ENCODE assay signal across 32 cellular contexts in the genomic region with DNA sequence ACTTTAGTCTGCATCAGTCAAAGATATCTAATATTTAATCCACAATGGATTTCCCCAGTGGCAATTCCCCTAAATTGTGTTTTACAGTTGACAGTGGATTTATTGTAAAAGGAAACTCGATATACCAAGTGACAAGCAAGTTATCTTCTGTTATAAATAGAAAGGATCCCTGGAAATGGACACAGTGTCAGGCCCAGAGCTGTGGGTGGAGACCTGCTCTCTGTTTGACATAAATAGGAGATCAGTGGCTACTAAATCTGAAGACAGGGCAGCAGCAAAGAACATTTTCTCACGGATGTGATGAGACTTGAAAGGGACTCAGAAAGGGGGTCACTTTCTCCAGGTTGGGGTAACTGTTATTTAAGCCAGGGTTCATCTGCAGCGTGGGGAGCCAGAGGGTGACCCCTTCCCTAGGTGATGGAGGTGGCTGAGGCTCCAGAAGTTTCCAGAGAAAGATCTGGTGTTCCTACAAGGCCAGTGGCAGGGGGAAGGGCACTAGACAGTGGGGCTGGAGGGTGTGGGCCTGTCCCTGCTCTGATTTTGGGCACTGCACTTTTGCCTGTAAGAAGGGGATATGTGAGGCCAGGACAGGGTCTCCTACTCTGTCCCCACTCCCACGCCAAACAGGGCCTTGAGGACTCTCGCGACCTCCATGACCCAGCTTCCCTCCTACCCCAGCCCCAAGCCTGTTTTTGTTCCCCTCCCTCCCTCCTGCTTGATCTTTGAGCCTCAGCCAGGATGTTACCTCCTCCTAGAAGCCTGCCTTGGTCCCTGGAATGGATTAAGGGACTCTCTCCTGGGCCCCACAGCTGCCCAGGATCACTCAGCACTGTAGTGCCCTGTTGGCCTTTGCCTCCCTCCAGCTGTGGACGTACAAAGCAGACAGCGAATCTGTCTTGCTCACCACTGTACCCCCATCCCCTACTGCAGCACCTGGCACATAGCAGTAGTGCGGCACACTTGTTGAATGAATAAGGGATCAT. TPM values are rescaled to one million over a fixed set of nuclear protein-coding genes. Genes with fewer than 3 reads are reported as not detected.
DNase-seq lines count a peak whose midpoint lies in the region; ATAC-seq, FAIRE-seq and TF ChIP-seq lines count a peak whose summit lies in the region.
"Had no signal": no experiment of that assay in that cellular context is flagged by ENCODE, and none has a peak within 500 bp of the region (broad histone marks: within the 10 kb centered on the region; RNA-seq: fewer than 3 reads in every experiment).

No MANE protein-coding gene starts in this region.

- H3K4me1 Mint-ChIP-seq in MCF 10A (ENCODE audit: insufficient read depth, unreplicated experiment), result no peaks in the 10 kb centered on the region
- H3K4me1 Mint-ChIP-seq: endodermal cell, mesothelial cell of epicardium had no signal

- no peaks in the 10 kb centered on the region for H3K79me1 ChIP-seq in H1 (ENCODE audit: low read depth, low read length)

- H3K23ac ChIP-seq in H1 (ENCODE audit: insufficient read length), result no peak overlapping the region

- no peak for TF ChIP-seq EP300 in H1 (IDR thresholded peaks at IDR 0.05; ENCODE audit: borderline replicate concordance in 1 of 2, low read depth in 2 of 2, low read length in 2 of 2)

- H3K4me2 ChIP-seq in H1 (ENCODE audit: insufficient read depth in 1 of 2, low read depth in 2 of 2, low read length in 2 of 2), result no peak overlapping the region
- H3K4me2 ChIP-seq: hepatocyte had no signal

- no peaks in the 10 kb centered on the region for H3K27me3 ChIP-seq in Peyer's patch
- no peaks in the 10 kb centered on the region for H3K27me3 ChIP-seq in H1 (replicated peaks in 1 of 4; ENCODE audit: control insufficient read depth in 3 of 4, extremely low read depth in 1 of 4, insufficient read depth in 3 of 4, low read length in 3 of 4)
- H3K27me3 ChIP-seq in skeletal muscle tissue (ENCODE audit: control insufficient read depth in 3 of 3, insufficient read depth in 3 of 3, low read length in 3 of 3), result no peaks in the 10 kb centered on the region
- H3K27me3 ChIP-seq: BLaER1 treated with 17β-estradiol and CSF1 and Interleukin-3, amounts not matched to agents 10 nM and 100 nM; foreskin keratinocyte; hepatocyte; SJCRH30; uterus had no signal

- no peak overlapping the region for H3K4me3 Mint-ChIP-seq in MCF 10A (ENCODE audit: unreplicated experiment)
- H3K4me3 Mint-ChIP-seq: dendritic cell treated with granulocyte-macrophage colony-stimulating factor and Interleukin-4, amounts not matched to agents 40 ng/mL and 50 ng/mL, for 4 days; endodermal cell; mesothelial cell of epicardium had no signal

- H3K4me3 ChIP-seq in Peyer's patch, result no peak overlapping the region
- H3K4me3 ChIP-seq in H1 (ENCODE audit: extremely low read depth in 1 of 4, insufficient read depth in 2 of 4, low read depth in 3 of 4, low read length in 4 of 4), result no peak overlapping the region
- peak overlapping the region in 2 of 3 donors; percentile 14 to 17 for H3K4me3 ChIP-seq in skeletal muscle tissue (ENCODE audit: low read length in 3 of 3)
- H3K4me3 ChIP-seq: BLaER1 treated with 17β-estradiol and CSF1 and Interleukin-3, amounts not matched to agents 10 nM and 100 nM; esophagus muscularis mucosa; GM23248; hepatocyte; SJCRH30; uterus had no signal

- H3K9ac ChIP-seq in H1 (replicated peaks in 1 of 4; ENCODE audit: extremely low read depth in 1 of 4, low read depth in 3 of 4, low read length in 3 of 4), result no peak overlapping the region
- peak overlapping the region; percentile 46 to 68 (median 62) for H3K9ac ChIP-seq in skeletal muscle tissue (ENCODE audit: low read depth in 1 of 3, low read length in 3 of 3)
- H3K9ac ChIP-seq: BLaER1 treated with 17β-estradiol and CSF1 and Interleukin-3, amounts not matched to agents 10 nM and 100 nM; GM23248 had no signal

- H3K36me3 ChIP-seq in Peyer's patch (no peaks in the 10 kb centered on the region), H1 (ENCODE audit: control insufficient read depth in 2 of 4, insufficient read depth in 4 of 4, low read length in 3 of 4) (no peaks in the 10 kb centered on the region), skeletal muscle tissue (ENCODE audit: control insufficient read depth in 3 of 3, insufficient read depth in 3 of 3, low read length in 3 of 3) (no peaks in the 10 kb centered on the region)
- H3K36me3 ChIP-seq: BLaER1 treated with 17β-estradiol and CSF1 and Interleukin-3, amounts not matched to agents 10 nM and 100 nM; esophagus muscularis mucosa; SJCRH30; uterus had no signal

- H3K4me1 ChIP-seq in Peyer's patch (peaks cover 0 to 19% (median 0%) of the 10 kb centered on the region in 4 donors), H1 (replicated peaks in 1 of 4; ENCODE audit: control insufficient read depth in 3 of 4, insufficient read depth in 4 of 4, low read length in 3 of 4) (peaks cover 0 to 6% (median 0%) of the 10 kb centered on the region in 4 experiments; a peak in 1 of 7 replicates), skeletal muscle tissue (ENCODE audit: control insufficient read depth in 3 of 3, insufficient read depth in 3 of 3, low read length in 3 of 3) (peaks cover 23 to 56% (median 23%) of the 10 kb centered on the region in 3 donors)
- H3K4me1 ChIP-seq: foreskin keratinocyte, SJCRH30, uterus had no signal

- CTCF ChIA-PET in H1 (lab: Charles Lee; ENCODE audit: partially characterized antibody), result interaction anchor here (0.8 to 10.2 kb wide), 2 partner anchors 30 to 135 kb away, joined by 4 to 153 read pairs; no protein-coding TSS in a partner anchor
- CTCF ChIA-PET in MCF 10A (lab: Yijun Ruan, JAX), result interaction anchor here (1.1 to 9.5 kb wide), 3 partner anchors 10 to 287 kb away, joined by 3 to 464 read pairs (median 8); no protein-coding TSS in a partner anchor

- ATAC-seq in HG02763 (IDR thresholded peaks at IDR 0.05; ENCODE audit: unreplicated experiment), result no peak
- ATAC-seq: activated CD4-positive, CD25-positive, alpha-beta regulatory T cell treated with anti-CD3 and anti-CD28 coated beads, Interleukin-2, amount 50 U/mL, for 24 hours; activated naive CD4-positive, alpha-beta T cell treated with anti-CD3 and anti-CD28 coated beads, Interleukin-2, amount 50 U/mL, for 72 hours; foreskin keratinocyte; left lobe of liver; naive thymus-derived CD8-positive, alpha-beta T cell; sciatic nerve had no signal

- POLR2A ChIA-PET in H1 (lab: Charles Lee; ENCODE audit: partially characterized antibody) (interaction anchor here (1.5 to 1.9 kb wide), 2 partner anchors 12 to 20 kb away, joined by 4 to 5 read pairs; partner anchors contain the start of gene FAM110A), MCF 10A (lab: Yijun Ruan, JAX) (interaction anchor here (0.6 to 1.3 kb wide), 2 partner anchors 12 to 613 kb away, joined by 3 read pairs; partner anchors contain the start of gene FAM110A)

- no peak for TF ChIP-seq RAD21 in H1 (IDR thresholded peaks at IDR 0.05 in 1 of 2, conservative IDR thresholded peaks at IDR 0.05 in 1 of 2; ENCODE audit: low read depth in 2 of 2, low read length in 2 of 2)

- H2AK5ac ChIP-seq in H1 (ENCODE audit: low read depth, low read length), result no peak overlapping the region

- no peaks in the 10 kb centered on the region for H3K36me3 Mint-ChIP-seq in MCF 10A (ENCODE audit: insufficient read depth, unreplicated experiment)
- H3K36me3 Mint-ChIP-seq: activated naive CD4-positive, alpha-beta T cell treated with anti-CD3 and anti-CD28 coated beads, Interleukin-2, amount 50 U/mL, for 72 hours; mesothelial cell of epicardium; naive thymus-derived CD8-positive, alpha-beta T cell had no signal

- FAIRE-seq in H1 (lab: Jason Lieb, UNC), result no peak
- FAIRE-seq: RCC 7860 had no signal

- no peaks in the 10 kb centered on the region for H3K27me3 Mint-ChIP-seq in MCF 10A (ENCODE audit: insufficient read depth, unreplicated experiment)

- 83% methylated on average over 9 of the region's 9 CpGs; no CpG with 5 or more reads in 1 of the 2 experiments for WGBS in H1 (ENCODE audit: extremely low coverage in 1 of 2, insufficient coverage in 1 of 2, insufficient read length in 1 of 2, insufficient replicate concordance in 2 of 2, low coverage in 1 of 2, low lambda C conversion rate in 2 of 2, missing lambda C conversion rate in 1 of 2), 2 experiments

- H3K18ac ChIP-seq in H1 (ENCODE audit: extremely low read depth, low read length), result no peak overlapping the region

- peak overlapping the region; percentile 9; the same call in 1 of the 2 replicates for H4K8ac ChIP-seq in H1 (ENCODE audit: extremely low read depth, insufficient read depth, low read length)

- no peak overlapping the region for H4K5ac ChIP-seq in H1 (ENCODE audit: insufficient read length, low read depth, low read length)

- H3K14ac ChIP-seq in H1 (ENCODE audit: insufficient read length), result no peak overlapping the region

- H3K79me2 ChIP-seq in H1 (ENCODE audit: control insufficient read depth in 1 of 2, insufficient read depth in 2 of 2, low read length in 2 of 2), result no peaks in the 10 kb centered on the region
- H3K79me2 ChIP-seq: hepatocyte had no signal

- H3K9me3 ChIP-seq in Peyer's patch (no peaks in the 10 kb centered on the region), H1 (ENCODE audit: insufficient read depth in 2 of 2, low read depth in 1 of 2, low read length in 1 of 2) (no peaks in the 10 kb centered on the region), skeletal muscle tissue (ENCODE audit: control insufficient read depth in 3 of 3, low read length in 3 of 3) (no peaks in the 10 kb centered on the region)
- H3K9me3 ChIP-seq: esophagus muscularis mucosa, SJCRH30, uterus had no signal

- H3K27ac Mint-ChIP-seq in MCF 10A (ENCODE audit: low read depth, unreplicated experiment), result no peak overlapping the region
- H3K27ac Mint-ChIP-seq: activated T-helper 2 cell treated with anti-CD3 and anti-CD28 coated beads, Interferon-gamma antibody, Interleukin-2, Interleukin-4, amounts not matched to agents 10 μg/mL and 5 μg/mL and 100 μg/mL, durations not matched to agents 14 hours and 24 hours and 36 hours; dendritic cell treated with granulocyte-macrophage colony-stimulating factor and Interleukin-4, amounts not matched to agents 40 ng/mL and 50 ng/mL, for 4 days; endodermal cell; mesothelial cell of epicardium had no signal

- TF ChIP-seq CTCF in Peyer's patch (IDR thresholded peaks at IDR 0.05), result no peak
- no peak for TF ChIP-seq CTCF in H1 (IDR thresholded peaks at IDR 0.05; ENCODE audit: control extremely low read depth in 1 of 3, insufficient read depth in 1 of 3, low read depth in 1 of 3, low read length in 3 of 3)
- no peak for TF ChIP-seq CTCF in MCF 10A (IDR thresholded peaks at IDR 0.05; ENCODE audit: unreplicated experiment)

- 0 out of 2 replicates have a peak overlapping the region, but pooled peaks have one; percentile 36 for H2AFZ ChIP-seq in H1 (ENCODE audit: low read length)
- H2AFZ ChIP-seq: GM23248, hepatocyte had no signal

- H3K9me3 Mint-ChIP-seq in MCF 10A (ENCODE audit: unreplicated experiment), result no peaks in the 10 kb centered on the region
- H3K9me3 Mint-ChIP-seq: activated naive CD4-positive, alpha-beta T cell treated with anti-CD3 and anti-CD28 coated beads, Interleukin-2, amount 50 U/mL, for 72 hours; activated T-helper 2 cell treated with anti-CD3 and anti-CD28 coated beads, Interferon-gamma antibody, Interleukin-2, Interleukin-4, amounts not matched to agents 10 μg/mL and 5 μg/mL and 100 μg/mL, durations not matched to agents 14 hours and 24 hours and 36 hours; dendritic cell treated with granulocyte-macrophage colony-stimulating factor and Interleukin-4, amounts not matched to agents 40 ng/mL and 50 ng/mL, for 4 days; mesothelial cell of epicardium; naive thymus-derived CD8-positive, alpha-beta T cell had no signal

- TF ChIP-seq POLR2A in Peyer's patch (IDR thresholded peaks at IDR 0.05), result no peak
- no peak for TF ChIP-seq POLR2A in H1 (IDR thresholded peaks at IDR 0.05; ENCODE audit: control extremely low read depth in 1 of 2, low read depth in 2 of 2, low read length in 2 of 2)

- H4K20me1 ChIP-seq in H1 (replicated peaks in 1 of 2; ENCODE audit: control insufficient read depth in 1 of 2, insufficient read depth in 2 of 2, low read length in 2 of 2), result no peaks in the 10 kb centered on the region
- H4K20me1 ChIP-seq: BLaER1 treated with 17β-estradiol and CSF1 and Interleukin-3, amounts not matched to agents 10 nM and 100 nM had no signal

- H3K4ac ChIP-seq in H1 (replicated peaks; ENCODE audit: insufficient read length, low read depth, low read length), result no peak overlapping the region

- intact Hi-C loops in MCF 10A (cut with micrococcal nuclease), result no loop called here

- no peak overlapping the region for H3K27ac ChIP-seq in Peyer's patch
- no peak overlapping the region for H3K27ac ChIP-seq in H1 (ENCODE audit: low read depth, low read length)
- H3K27ac ChIP-seq in skeletal muscle tissue (ENCODE audit: low read depth, low read length), result peak overlapping the region; percentile 78
- H3K27ac ChIP-seq: BLaER1 treated with 17β-estradiol and CSF1 and Interleukin-3, amounts not matched to agents 10 nM and 100 nM; esophagus muscularis mucosa; foreskin keratinocyte; GM23248; hepatocyte; SJCRH30; uterus had no signal

- H4K91ac ChIP-seq in H1 (replicated peaks; ENCODE audit: insufficient read length, low read length), result no peak overlapping the region

- no peak overlapping the region for H2BK20ac ChIP-seq in H1 (ENCODE audit: low read length)

- no peak overlapping the region for H2BK15ac ChIP-seq in H1 (ENCODE audit: low read length)

- no peaks in the 10 kb centered on the region for H3K23me2 ChIP-seq in H1 (ENCODE audit: low read depth, low read length)

- BruUV-seq in MCF 10A (replicated peaks; lab: Mats Ljungman, UMichigan), result no TSS peak

- H2BK12ac ChIP-seq in H1 (ENCODE audit: low read depth, low read length), result no peak overlapping the region

- no peak overlapping the region for H2BK120ac ChIP-seq in H1 (replicated peaks; ENCODE audit: low read depth, low read length)

- no peak overlapping the region for H2BK5ac ChIP-seq in H1 (ENCODE audit: low read depth, low read length)

- DNase-seq in Peyer's patch (peak in 2 of 3 donors; percentile 4 to 38), H1 (ENCODE audit: low read depth in 1 of 2, low spot score in 2 of 2) (no peak), left kidney (ENCODE audit: low read depth, low spot score) (peak; percentile 38), NCI-H446 (lab: John Stamatoyannopoulos, UW) (no peak), MCF 10A (ENCODE audit: unreplicated experiment) (no peak), COR-L47 (lab: John Stamatoyannopoulos, UW) (no peak)
- DNase-seq: activated CD4-positive, alpha-beta T cell treated with anti-CD3 and anti-CD28 coated beads, Interleukin-2, amount 50 U/mL, for 48 hours; Calu3; endodermal cell; foreskin keratinocyte; GM23248; naive thymus-derived CD8-positive, alpha-beta T cell; NCI-H1092 treated with DMSO at 0.1 percent for 48 hours; NCI-H187; NCI-H2171; NCI-H524; SJCRH30; stimulated activated naive CD4-positive, alpha-beta T cell; uterus had no signal

- H3K56ac ChIP-seq in H1 (replicated peaks; ENCODE audit: insufficient read length, low read depth, low read length), result no peak overlapping the region

RNA-seq across cellular contexts. Expression of gene FAM110A, which starts 12.1 kb away (rescaled TPM):
- total RNA-seq in Peyer's patch, result 10 to 100 TPM in 2 of 4 donors, 1 to 10 TPM in 2; 5.1 to 15.7 (median 12.7) TPM
- total RNA-seq in H1 (2021; fragmentation: NEBNext Ultra II Directional; extraction: Animal tissue kit (Norgen Biotek cat#: 25700)), result 10.9 and 13.1 TPM in 2 replicates
- polyA plus RNA-seq in H1 (2011; rRNA removed), result 10.1 and 18.5 TPM in 2 replicates
- 9.7 TPM for polyA plus RNA-seq in H1 (2011; cell fraction: cytosol; rRNA removed)
- polyA plus RNA-seq in H1 (2011; cell fraction: nucleus; rRNA removed), result 15.1 TPM
- polyA plus RNA-seq in H1 (2012, experiment 1 of 2), result 4.4 to 8.9 TPM (median 8.4 TPM) in 4 replicates
- 9.9 TPM for polyA plus RNA-seq in H1 (2012, experiment 2 of 2)
- 10.3 TPM for polyA plus RNA-seq in H1 (2013, experiment 1 of 2)
- polyA plus RNA-seq in H1 (2013, experiment 2 of 2), result 10.5 TPM
- 1.7 and 3.0 TPM in 2 replicates for polyA minus RNA-seq in H1 (2011; rRNA and poly(A)+ RNA removed)
- 3.0 TPM for polyA minus RNA-seq in H1 (2011; cell fraction: cytosol; rRNA and poly(A)+ RNA removed)
- 7.3 TPM for polyA minus RNA-seq in H1 (2011; cell fraction: nucleus; rRNA and poly(A)+ RNA removed)
- total RNA-seq in skeletal muscle tissue, result 7.3 TPM
- total RNA-seq in MCF 10A (2022), result 9.2 and 13.6 TPM in 2 replicates

RNA-seq across cellular contexts. Expression of gene SLC52A3, which starts 53.1 kb away (rescaled TPM):
- total RNA-seq in Peyer's patch (100 to 1,000 TPM in 1 of 4 donors, 10 to 100 TPM in 3; 15.7 to 176 (median 26.0) TPM), skeletal muscle tissue (not detected), MCF 10A (2022) (0.14 and 0.17 TPM in 2 replicates)
- total RNA-seq in H1 (2021; fragmentation: NEBNext Ultra II Directional; extraction: Animal tissue kit (Norgen Biotek cat#: 25700)), result 3.9 and 4.2 TPM in 2 replicates
- polyA plus RNA-seq in H1 (2011; rRNA removed), result 2.3 and 4.2 TPM in 2 replicates
- 1.8 TPM for polyA plus RNA-seq in H1 (2011; cell fraction: cytosol; rRNA removed)
- polyA plus RNA-seq in H1 (2011; cell fraction: nucleus; rRNA removed), result 3.1 TPM
- polyA plus RNA-seq in H1 (2012, experiment 1 of 2), result 1.6 to 2.4 TPM (median 2.0 TPM) in 4 replicates
- polyA plus RNA-seq in H1 (2012, experiment 2 of 2), result 2.2 TPM
- 4.1 TPM for polyA plus RNA-seq in H1 (2013, experiment 1 of 2)
- polyA plus RNA-seq in H1 (2013, experiment 2 of 2), result 4.2 TPM
- 2.0 and 2.7 TPM in 2 replicates for polyA minus RNA-seq in H1 (2011; rRNA and poly(A)+ RNA removed)
- polyA minus RNA-seq in H1 (2011; cell fraction: cytosol; rRNA and poly(A)+ RNA removed), result 2.1 TPM
- polyA minus RNA-seq in H1 (2011; cell fraction: nucleus; rRNA and poly(A)+ RNA removed), result 2.5 TPM
- total RNA-seq: activated naive CD4-positive, alpha-beta T cell treated with anti-CD3 and anti-CD28 coated beads, Interleukin-2, amount 50 U/mL, for 72 hours; activated T-helper 2 cell treated with anti-CD3 and anti-CD28 coated beads, Interferon-gamma antibody, Interleukin-2, Interleukin-4, amounts not matched to agents 10 μg/mL and 5 μg/mL and 100 μg/mL, durations not matched to agents 14 hours and 24 hours and 36 hours; GM23248; SJCRH30 had no signal
- polyA plus RNA-seq: GM23248 had no signal

Comparison
In these comparisons a context has a peak if more than half of its experiments do, and no peak if none do; other contexts are left out.
1. DNase-seq: peak in Peyer's patch (2 of 3) and left kidney (single experiment); none in H1 (0 of 2), NCI-H446 (0 of 2), MCF 10A (single experiment) and COR-L47 (single experiment).
2. H3K4me3 ChIP-seq: peak in skeletal muscle tissue (2 of 3); none in Peyer's patch (0 of 4) and H1 (0 of 4).
3. H3K9ac ChIP-seq: peak in skeletal muscle tissue (3 of 3); none in H1 (0 of 4).